Comparison of ENCODE assay signal across 25 cellular contexts in the genomic region with DNA sequence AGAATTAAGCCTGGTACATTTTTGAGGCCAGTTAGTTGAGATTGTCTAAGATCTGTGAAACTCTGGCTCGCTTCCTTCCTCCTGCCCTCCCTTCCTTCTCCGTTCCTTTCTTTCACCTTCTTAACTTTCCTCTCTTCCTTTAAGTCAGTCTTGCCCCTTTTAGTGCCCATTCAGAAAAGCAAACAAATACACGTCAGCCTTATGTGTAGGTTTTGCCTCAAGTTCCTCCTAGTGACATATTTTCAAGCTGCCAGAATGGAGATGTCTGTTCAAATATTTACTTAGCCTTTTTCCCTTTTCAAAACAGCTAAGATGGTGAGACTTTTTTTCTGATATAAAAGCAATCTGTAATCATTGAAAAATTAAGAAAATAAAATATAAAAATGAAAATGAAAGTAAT.
DNase-seq lines count a peak whose midpoint lies in the region; ATAC-seq and TF ChIP-seq lines count a peak whose summit lies in the region.
"Had no signal": no experiment of that assay in that cellular context is flagged by ENCODE, and none has a peak within 500 bp of the region (broad histone marks: within the 10 kb centered on the region; RNA-seq: fewer than 3 reads in every experiment).

No MANE protein-coding gene starts in this region.

- H3K4me1 ChIP-seq in left lung: peaks cover 0 to 7% of the 10 kb centered on the region in 2 donors
- H3K4me1 ChIP-seq: foreskin keratinocyte had no signal

- H3K4me1 Mint-ChIP-seq in CD4-positive, alpha-beta T cell (ENCODE audit: low read depth): peaks cover 16% of the 10 kb centered on the region
- peaks cover 10% of the 10 kb centered on the region for H3K4me1 Mint-ChIP-seq in activated CD4-positive, alpha-beta memory T cell treated with anti-CD3 and anti-CD28 coated beads for 36 hours (ENCODE audit: low read depth)

- no peak overlapping the region for H3K4me3 Mint-ChIP-seq in CD4-positive, alpha-beta T cell
- H3K4me3 Mint-ChIP-seq in activated CD4-positive, alpha-beta memory T cell treated with anti-CD3 and anti-CD28 coated beads for 36 hours: no peak overlapping the region
- H3K4me3 Mint-ChIP-seq: activated CD8-positive, alpha-beta memory T cell treated with anti-CD3 and anti-CD28 coated beads, Interleukin-2, amount 10 ng/mL, durations not matched to agents 7 days and 5 days; activated naive CD4-positive, alpha-beta T cell treated with anti-CD3 and anti-CD28 coated beads, Interleukin-2, amount 50 U/mL, for 24 hours had no signal

- H3K9me3 Mint-ChIP-seq in CD4-positive, alpha-beta T cell: peaks cover 5% of the 10 kb centered on the region
- peaks cover 15% of the 10 kb centered on the region for H3K9me3 Mint-ChIP-seq in activated CD4-positive, alpha-beta memory T cell treated with anti-CD3 and anti-CD28 coated beads for 36 hours

- no peaks in the 10 kb centered on the region for H3K27me3 Mint-ChIP-seq in CD4-positive, alpha-beta T cell
- no peaks in the 10 kb centered on the region for H3K27me3 Mint-ChIP-seq in activated CD4-positive, alpha-beta memory T cell treated with anti-CD3 and anti-CD28 coated beads for 36 hours
- H3K27me3 Mint-ChIP-seq: activated CD8-positive, alpha-beta memory T cell treated with anti-CD3 and anti-CD28 coated beads, Interleukin-2, amount 10 ng/mL, durations not matched to agents 7 days and 5 days; activated naive CD4-positive, alpha-beta T cell treated with anti-CD3 and anti-CD28 coated beads, Interleukin-2, amount 50 U/mL, for 24 hours; CD4-positive, alpha-beta memory T cell had no signal

- in situ Hi-C loops in KBM-7 (cut with MboI; ENCODE audit: low pct_unique_long_range_greater_than_20kb, low sequenced_read_pairs): no loop called here

- no peaks in the 10 kb centered on the region for H3K36me3 ChIP-seq in left lung
- H3K36me3 ChIP-seq: right atrium auricular region had no signal

- DNase-seq in DMS53 treated with DMSO at 0.1 percent for 48 hours (lab: John Stamatoyannopoulos, UW; ENCODE audit: unreplicated experiment) (peak; percentile 78), NCI-H146 (lab: John Stamatoyannopoulos, UW) (peak; percentile 34), brain pericyte (ENCODE audit: low read depth, low spot score) (peak; percentile 31), left lung (no peak), KBM-7 (no peak)
- no peak for DNase-seq in CD4-positive, alpha-beta T cell
- no peak for DNase-seq in activated CD4-positive, alpha-beta memory T cell treated with anti-CD3 and anti-CD28 coated beads for 36 hours
- no peak for DNase-seq in activated naive CD4-positive, alpha-beta T cell treated with anti-CD3 and anti-CD28 coated beads, Interleukin-2, amount 50 U/mL, for 16 hours
- DNase-seq: activated CD4-positive, alpha-beta T cell treated with anti-CD3 and anti-CD28 coated beads for 4 hours; activated CD8-positive, alpha-beta memory T cell treated with anti-CD3 and anti-CD28 coated beads, Interleukin-2, amount 10 ng/mL, durations not matched to agents 7 days and 5 days; aorta; CD4-positive, alpha-beta memory T cell; central memory CD4-positive, alpha-beta T cell; erythroblast; foreskin keratinocyte; Karpas-422; mammary epithelial cell; NCI-H2081 treated with DMSO at 0.1 percent for 48 hours; NCI-H524; stimulated activated CD4-positive, alpha-beta T cell treated with anti-CD3 and anti-CD28 coated beads, Interleukin-4, amount 100 ng/mL, for 4 hours; stimulated activated naive CD8-positive, alpha-beta T cell treated with anti-CD3 and anti-CD28 coated beads, Interleukin-15, Interleukin-2, amounts not matched to agents 100 U/mL and 50 U/mL, for 24 hours had no signal

- no peak overlapping the region for H3K27ac ChIP-seq in left lung
- H3K27ac ChIP-seq in CD4-positive, alpha-beta T cell (ENCODE audit: low read depth, low read length): no peak overlapping the region
- H3K27ac ChIP-seq: foreskin keratinocyte, hepatocyte, right atrium auricular region had no signal

- peak; percentile 39 for ATAC-seq in left lung
- no peak for ATAC-seq in CD4-positive, alpha-beta T cell (ENCODE audit: poor library complexity)
- ATAC-seq: activated CD8-positive, alpha-beta memory T cell treated with anti-CD3 and anti-CD28 coated beads, Interleukin-2, amount 10 ng/mL, durations not matched to agents 7 days and 5 days; foreskin keratinocyte; Right ventricle myocardium inferior; stimulated activated naive CD8-positive, alpha-beta T cell treated with anti-CD3 and anti-CD28 coated beads, Interleukin-15, Interleukin-2, amounts not matched to agents 100 U/mL and 50 U/mL, for 24 hours had no signal

- no peaks in the 10 kb centered on the region for H3K27me3 ChIP-seq in left lung
- no peaks in the 10 kb centered on the region for H3K27me3 ChIP-seq in CD4-positive, alpha-beta T cell (ENCODE audit: control insufficient read depth, insufficient read depth, low read length)
- H3K27me3 ChIP-seq: foreskin keratinocyte, hepatocyte, right atrium auricular region had no signal

- POLR2A ChIA-PET in CD4-positive, alpha-beta T cell (lab: Charles Lee): no interaction called here
- POLR2A ChIA-PET in activated CD4-positive, alpha-beta memory T cell treated with anti-CD3 and anti-CD28 coated beads for 36 hours (lab: Charles Lee): no interaction called here

- intact Hi-C loops in left lung (cut with DNase I): no loop called here
- intact Hi-C loops in CD4-positive, alpha-beta T cell (cut with DNase I, micrococcal nuclease): no loop called here
- intact Hi-C loops in activated CD4-positive, alpha-beta memory T cell treated with anti-CD3 and anti-CD28 coated beads for 36 hours (cut with micrococcal nuclease): no loop called here

- peaks cover 50% of the 10 kb centered on the region for H3K36me3 Mint-ChIP-seq in CD4-positive, alpha-beta T cell (ENCODE audit: low read depth)
- H3K36me3 Mint-ChIP-seq in activated CD4-positive, alpha-beta memory T cell treated with anti-CD3 and anti-CD28 coated beads for 36 hours: peaks cover 28% of the 10 kb centered on the region

- CTCF ChIA-PET in CD4-positive, alpha-beta T cell (lab: Charles Lee): no interaction called here
- CTCF ChIA-PET in activated CD4-positive, alpha-beta memory T cell treated with anti-CD3 and anti-CD28 coated beads for 36 hours (lab: Charles Lee): no interaction called here

- no peak overlapping the region for H3K4me3 ChIP-seq in left lung
- H3K4me3 ChIP-seq: hepatocyte, right atrium auricular region had no signal

- H3K9me3 ChIP-seq in left lung: peaks cover 0 to 5% of the 10 kb centered on the region in 2 donors
- H3K9me3 ChIP-seq in CD4-positive, alpha-beta T cell (ENCODE audit: control insufficient read depth, low read length): no peaks in the 10 kb centered on the region

- TF ChIP-seq CTCF in left lung (IDR thresholded peaks at IDR 0.05): no peak
- no peak for TF ChIP-seq CTCF in CD4-positive, alpha-beta T cell (IDR thresholded peaks at IDR 0.05)

- no peak overlapping the region for H3K27ac Mint-ChIP-seq in CD4-positive, alpha-beta T cell
- H3K27ac Mint-ChIP-seq in activated CD4-positive, alpha-beta memory T cell treated with anti-CD3 and anti-CD28 coated beads for 36 hours: no peak overlapping the region
- H3K27ac Mint-ChIP-seq: activated CD8-positive, alpha-beta memory T cell treated with anti-CD3 and anti-CD28 coated beads, Interleukin-2, amount 10 ng/mL, durations not matched to agents 7 days and 5 days; activated naive CD4-positive, alpha-beta T cell treated with anti-CD3 and anti-CD28 coated beads, Interleukin-2, amount 50 U/mL, for 24 hours; CD4-positive, alpha-beta memory T cell had no signal

Comparison
In these comparisons a context has a peak if more than half of its experiments do, and no peak if none do; other contexts are left out.
1. DNase-seq: peak in DMS53 treated with DMSO at 0.1 percent for 48 hours (single experiment), NCI-H146 (single experiment) and brain pericyte (single experiment); none in left lung (0 of 2), CD4-positive, alpha-beta T cell (0 of 10), KBM-7 (single experiment), activated CD4-positive, alpha-beta memory T cell treated with anti-CD3 and anti-CD28 coated beads for 36 hours (single experiment) and activated naive CD4-positive, alpha-beta T cell treated with anti-CD3 and anti-CD28 coated beads, Interleukin-2, amount 50 U/mL, for 16 hours (single experiment).